2 cellular contexts compared by ENCODE assay signal in genomic region chr12:12639995-12640394, GRCh38. TPM values are rescaled to one million over a fixed set of nuclear protein-coding genes. Genes with fewer than 3 reads are reported as not detected.
"Had no signal": no experiment of that assay in that cellular context is flagged by ENCODE, and none has a peak within 500 bp of the region (broad histone marks: within the 10 kb centered on the region; RNA-seq: fewer than 3 reads in every experiment).

No MANE protein-coding gene starts in this region.

RNA-seq across cellular contexts. Expression of gene GPR19, which starts 56.0 kb away (rescaled TPM):
- total RNA-seq: Right ventricle myocardium inferior, Right ventricle myocardium superior had no signal
